In genomic region chr15:92884813-92885461, GRCh38 we compare ENCODE assay signal across 8 cellular contexts. TPM values are rescaled to one million over a fixed set of nuclear protein-coding genes. Genes with fewer than 3 reads are reported as not detected.
DNase-seq lines count a peak whose midpoint lies in the region; ATAC-seq and TF ChIP-seq lines count a peak whose summit lies in the region.

No MANE protein-coding gene starts in this region.

- H3K4me2 ChIP-seq in BLaER1 treated with 17β-estradiol and CSF1 and Interleukin-3, amounts not matched to agents 10 nM and 100 nM, result peak overlapping the region; percentile 55 to 87 (median 71); a peak in 19 of 22 replicates

- DNase-seq in Jurkat, Clone E6-1 (ENCODE audit: low read depth, low spot score), result no peak
- DNase-seq in astrocyte of the spinal cord (ENCODE audit: low read depth, low spot score) (peak; percentile 51), lung microvascular endothelial cell (ENCODE audit: low read depth in 2 of 2) (peak; percentile 25 to 30), hippocampal formation (lab: John Stamatoyannopoulos, UW) (no peak), NCI-H82 treated with DMSO at 0.1 percent for 48 hours (lab: John Stamatoyannopoulos, UW; ENCODE audit: unreplicated experiment) (no peak)

- peaks cover 29 to 55% (median 42%) of the 10 kb centered on the region in 10 experiments for H3K4me1 ChIP-seq in BLaER1 treated with 17β-estradiol and CSF1 and Interleukin-3, amounts not matched to agents 10 nM and 100 nM
- H3K4me1 ChIP-seq in urinary bladder (ENCODE audit: insufficient read depth), result no peaks in the 10 kb centered on the region

- peak overlapping the region; percentile 100 for H3K9ac ChIP-seq in BLaER1 treated with 17β-estradiol and CSF1 and Interleukin-3, amounts not matched to agents 10 nM and 100 nM

- H3K9me3 ChIP-seq in BLaER1 treated with 17β-estradiol and CSF1 and Interleukin-3, amounts not matched to agents 10 nM and 100 nM (replicated peaks in 1 of 11), result no peaks in the 10 kb centered on the region

- peaks cover 41 to 62% (median 55%) of the 10 kb centered on the region in 11 experiments for H3K36me3 ChIP-seq in BLaER1 treated with 17β-estradiol and CSF1 and Interleukin-3, amounts not matched to agents 10 nM and 100 nM
- H3K36me3 ChIP-seq in urinary bladder (ENCODE audit: insufficient read depth), result no peaks in the 10 kb centered on the region

- no peaks in the 10 kb centered on the region for H3K27me3 ChIP-seq in BLaER1 treated with 17β-estradiol and CSF1 and Interleukin-3, amounts not matched to agents 10 nM and 100 nM

- H4K20me1 ChIP-seq in BLaER1 treated with 17β-estradiol and CSF1 and Interleukin-3, amounts not matched to agents 10 nM and 100 nM, result peaks cover 13 to 70% (median 57%) of the 10 kb centered on the region in 11 experiments

- H3K4me3 ChIP-seq in BLaER1 treated with 17β-estradiol and CSF1 and Interleukin-3, amounts not matched to agents 10 nM and 100 nM, result peak overlapping the region; percentile 93 to 98 (median 94)
- H3K4me3 ChIP-seq in Jurkat, Clone E6-1 (ENCODE audit: low read length), result peak overlapping the region; percentile 77
- peak overlapping the region; percentile 84 for H3K4me3 ChIP-seq in astrocyte of the spinal cord (ENCODE audit: low read depth, low read length)
- H3K4me3 ChIP-seq in urinary bladder (ENCODE audit: low read depth, low read length), result peak overlapping the region; percentile 100

- WGBS in urinary bladder, result 2% methylated on average over 3 of the region's 3 CpGs

- peak overlapping the region; percentile 99 to 100 (median 100) for H3K27ac ChIP-seq in BLaER1 treated with 17β-estradiol and CSF1 and Interleukin-3, amounts not matched to agents 10 nM and 100 nM
- H3K27ac ChIP-seq in urinary bladder (ENCODE audit: low read depth), result peak overlapping the region; percentile 86

- no peak for ATAC-seq in HG02642 (IDR thresholded peaks at IDR 0.05; ENCODE audit: poor library complexity, unreplicated experiment)

- TF ChIP-seq CTCF in astrocyte of the spinal cord (IDR thresholded peaks at IDR 0.05; ENCODE audit: low read depth, low read length), result no peak

- in situ Hi-C loops in astrocyte of the spinal cord (cut with HindIII; ENCODE audit: low sequenced_read_pairs), result no loop called here

RNA-seq across cellular contexts. Expression of gene CHD2, which starts 15.2 kb away (rescaled TPM):
- 51.1 TPM for polyA plus RNA-seq in Jurkat, Clone E6-1 (2012; ENCODE audit: insufficient read depth, insufficient read length)
- 39.7 and 51.2 TPM in 2 replicates for total RNA-seq in lung microvascular endothelial cell
- total RNA-seq in urinary bladder, result 210 TPM
- 29.9 TPM for polyA plus RNA-seq in urinary bladder

Comparison
In these comparisons a context has a peak if more than half of its experiments do, and no peak if none do; other contexts are left out.
1. DNase-seq: peak in astrocyte of the spinal cord (single experiment) and lung microvascular endothelial cell (2 of 2); none in Jurkat, Clone E6-1 (single experiment), hippocampal formation (0 of 2) and NCI-H82 treated with DMSO at 0.1 percent for 48 hours (single experiment).
2. Peak in every context shown above with its lines, with median percentiles within 50 percentile points of each other: H3K4me3 ChIP-seq.